Comparison of ENCODE assay signal across 19 cellular contexts in the genomic region with DNA sequence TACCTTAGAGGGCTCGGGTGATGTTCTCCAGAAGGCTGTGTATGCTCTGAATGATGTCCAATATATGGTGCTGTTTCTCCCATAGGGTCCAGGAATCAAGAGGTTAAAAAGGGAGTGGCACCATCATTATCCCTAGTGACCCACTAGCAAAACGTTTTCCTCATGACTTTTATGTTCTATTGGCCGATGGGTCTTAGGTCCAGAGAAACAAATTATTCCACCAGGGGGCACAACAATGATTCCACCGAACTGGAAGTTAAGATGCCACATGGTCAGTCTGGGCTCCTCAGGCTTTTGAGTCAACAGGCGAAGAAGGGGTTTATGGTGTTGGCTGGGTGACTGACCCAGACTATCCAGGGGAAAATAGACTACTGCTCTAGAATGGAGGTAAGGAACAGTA.
A peak's percentile ranks its signal among the peaks of the same experiment; 100 is the strongest.
DNase-seq lines count a peak whose midpoint lies in the region; FAIRE-seq and TF ChIP-seq lines count a peak whose summit lies in the region.
"Had no signal": no experiment of that assay in that cellular context is flagged by ENCODE, and none has a peak within 500 bp of the region (broad histone marks: within the 10 kb centered on the region; RNA-seq: fewer than 3 reads in every experiment).

No MANE protein-coding gene starts in this region.

- H3K23me2 ChIP-seq in H1 (ENCODE audit: low read depth, low read length), result no peaks in the 10 kb centered on the region

- intact Hi-C loops in colonic mucosa (cut with DNase I), result loop anchor here (10.0 kb wide), 2 partner anchors 266 to 586 kb away; no protein-coding TSS in a partner anchor

- H3K18ac ChIP-seq in H1 (ENCODE audit: extremely low read depth, low read length), result no peak overlapping the region

- H3F3A ChIP-seq in OCI-LY1 (ENCODE audit: insufficient read depth, low read length), result no peaks in the 10 kb centered on the region

- no peaks in the 10 kb centered on the region for H3K36me3 ChIP-seq in OCI-LY1 (ENCODE audit: insufficient read depth, low read length)
- no peaks in the 10 kb centered on the region for H3K36me3 ChIP-seq in H1 (ENCODE audit: control insufficient read depth in 2 of 4, insufficient read depth in 4 of 4, low read length in 3 of 4)
- no peaks in the 10 kb centered on the region for H3K36me3 ChIP-seq in osteoblast (ENCODE audit: insufficient read depth, low read length)
- no peaks in the 10 kb centered on the region for H3K36me3 ChIP-seq in colonic mucosa
- H3K36me3 ChIP-seq: heart left ventricle had no signal

- no peak overlapping the region for H4K8ac ChIP-seq in H1 (ENCODE audit: extremely low read depth, insufficient read depth, low read length)

- no peak overlapping the region for H2BK12ac ChIP-seq in H1 (ENCODE audit: low read depth, low read length)

- no peak for TF ChIP-seq POLR2A in H1 (IDR thresholded peaks at IDR 0.05; ENCODE audit: control extremely low read depth in 1 of 2, low read depth in 2 of 2, low read length in 2 of 2)

- H3K27ac ChIP-seq in OCI-LY1 (ENCODE audit: low read depth, low read length, poor library complexity, severe bottlenecking) (no peak overlapping the region), H1 (ENCODE audit: low read depth, low read length) (no peak overlapping the region), osteoblast (ENCODE audit: low read depth, low read length) (no peak overlapping the region), colonic mucosa (no peak overlapping the region)
- H3K27ac ChIP-seq: coronary artery, heart left ventricle had no signal

- CTCF ChIA-PET in H1 (lab: Charles Lee; ENCODE audit: partially characterized antibody), result interaction anchor here (0.6 to 3.1 kb wide), 8 partner anchors 9 to 109 kb away, joined by 3 to 23 read pairs (median 4); no protein-coding TSS in a partner anchor

- no peak overlapping the region for H3K23ac ChIP-seq in H1 (ENCODE audit: insufficient read length)

- no peaks in the 10 kb centered on the region for H3K9me2 ChIP-seq in OCI-LY1 (ENCODE audit: low read depth, low read length)

- H4K20me1 ChIP-seq in OCI-LY1 (ENCODE audit: insufficient read depth, low read length) (no peaks in the 10 kb centered on the region), H1 (replicated peaks in 1 of 2; ENCODE audit: control insufficient read depth in 1 of 2, insufficient read depth in 2 of 2, low read length in 2 of 2) (no peaks in the 10 kb centered on the region), osteoblast (ENCODE audit: insufficient read depth, low read length) (no peaks in the 10 kb centered on the region)

- no peak overlapping the region for H3K56ac ChIP-seq in H1 (replicated peaks; ENCODE audit: insufficient read length, low read depth, low read length)

- H2BK5ac ChIP-seq in H1 (ENCODE audit: low read depth, low read length), result no peak overlapping the region

- H3K14ac ChIP-seq in H1 (ENCODE audit: insufficient read length), result no peak overlapping the region

- H2BK15ac ChIP-seq in H1 (ENCODE audit: low read length), result no peak overlapping the region

- no peak for TF ChIP-seq EP300 in H1 (IDR thresholded peaks at IDR 0.05; ENCODE audit: borderline replicate concordance in 1 of 2, low read depth in 2 of 2, low read length in 2 of 2)

- H2AK5ac ChIP-seq in H1 (ENCODE audit: low read depth, low read length), result no peak overlapping the region

- TF ChIP-seq RAD21 in H1 (IDR thresholded peaks at IDR 0.05 in 1 of 2, conservative IDR thresholded peaks at IDR 0.05 in 1 of 2; ENCODE audit: low read depth in 2 of 2, low read length in 2 of 2), result peak in 1 of 2 experiments; percentile 40; a peak in 2 of 4 replicates

- H3K79me2 ChIP-seq in OCI-LY1 (ENCODE audit: insufficient read depth, low read length), result no peaks in the 10 kb centered on the region
- H3K79me2 ChIP-seq in H1 (ENCODE audit: control insufficient read depth in 1 of 2, insufficient read depth in 2 of 2, low read length in 2 of 2), result no peaks in the 10 kb centered on the region
- no peaks in the 10 kb centered on the region for H3K79me2 ChIP-seq in osteoblast (ENCODE audit: insufficient read depth, low read length)

- POLR2A ChIA-PET in H1 (lab: Charles Lee; ENCODE audit: partially characterized antibody), result interaction anchor here (0.7 kb wide), 1 partner anchor 292 kb away, joined by 3 read pairs; no protein-coding TSS in a partner anchor

- TF ChIP-seq CTCF in OCI-LY1 (IDR thresholded peaks at IDR 0.05; ENCODE audit: low read length) (peak; percentile 44; the same call in 1 of the 2 replicates), H1 (IDR thresholded peaks at IDR 0.05; ENCODE audit: control extremely low read depth in 1 of 3, insufficient read depth in 1 of 3, low read depth in 1 of 3, low read length in 3 of 3) (peak in 1 of 3 experiments; percentile 35; a peak in 1 of 4 replicates), osteoblast (IDR thresholded peaks at IDR 0.05; ENCODE audit: extremely low read depth, low read depth, low read length) (peak; percentile 31), colonic mucosa (IDR thresholded peaks at IDR 0.05) (no peak)

- H3K4ac ChIP-seq in H1 (replicated peaks; ENCODE audit: insufficient read length, low read depth, low read length), result no peak overlapping the region

- no peaks in the 10 kb centered on the region for H3K9me3 ChIP-seq in OCI-LY1 (ENCODE audit: low read length)
- H3K9me3 ChIP-seq in H1 (ENCODE audit: insufficient read depth in 2 of 2, low read depth in 1 of 2, low read length in 1 of 2), result no peaks in the 10 kb centered on the region
- no peaks in the 10 kb centered on the region for H3K9me3 ChIP-seq in osteoblast (ENCODE audit: low read depth, low read length)
- H3K9me3 ChIP-seq in colonic mucosa, result no peaks in the 10 kb centered on the region

- H2BK120ac ChIP-seq in H1 (replicated peaks; ENCODE audit: low read depth, low read length), result no peak overlapping the region

- H2BK20ac ChIP-seq in H1 (ENCODE audit: low read length), result no peak overlapping the region

- H3K27me3 ChIP-seq in OCI-LY1 (ENCODE audit: insufficient read depth, low read length) (no peaks in the 10 kb centered on the region), H1 (replicated peaks in 1 of 4; ENCODE audit: control insufficient read depth in 3 of 4, extremely low read depth in 1 of 4, insufficient read depth in 3 of 4, low read length in 3 of 4) (no peaks in the 10 kb centered on the region), osteoblast (ENCODE audit: insufficient read depth, low read length) (peaks cover 4% of the 10 kb centered on the region), colonic mucosa (no peaks in the 10 kb centered on the region)
- H3K27me3 ChIP-seq: heart left ventricle had no signal

- H4K91ac ChIP-seq in H1 (replicated peaks; ENCODE audit: insufficient read length, low read length), result no peak overlapping the region

- H3K79me1 ChIP-seq in H1 (ENCODE audit: low read depth, low read length), result no peaks in the 10 kb centered on the region; the same call in 1 of the 2 replicates

- H3K4me1 ChIP-seq in OCI-LY1 (ENCODE audit: insufficient read depth, low read length, severe bottlenecking) (no peaks in the 10 kb centered on the region), H1 (replicated peaks in 1 of 4; ENCODE audit: control insufficient read depth in 3 of 4, insufficient read depth in 4 of 4, low read length in 3 of 4) (peaks cover 0 to 2% (median under 1%) of the 10 kb centered on the region in 4 experiments; a peak in 1 of 7 replicates), osteoblast (ENCODE audit: insufficient read depth, low read length) (no peaks in the 10 kb centered on the region), colonic mucosa (no peaks in the 10 kb centered on the region)

- DNase-seq in NCI-H82 (lab: John Stamatoyannopoulos, UW), result peak; percentile 7
- no peak for DNase-seq in NCI-H82 treated with DMSO at 0.1 percent for 48 hours (lab: John Stamatoyannopoulos, UW; ENCODE audit: unreplicated experiment)
- DNase-seq in H1 (ENCODE audit: low read depth in 1 of 2, low spot score in 2 of 2), result no peak
- no peak for DNase-seq in osteoblast (ENCODE audit: insufficient read length, low spot score, missing footprints)
- DNase-seq in islet precursor cell, result no peak
- no peak for DNase-seq in colonic mucosa
- DNase-seq in NCI-H1417 (lab: John Stamatoyannopoulos, UW), result no peak
- DNase-seq: activated CD4-positive, alpha-beta T cell treated with anti-CD3 and anti-CD28 coated beads for 48 hours; activated naive CD4-positive, alpha-beta T cell treated with anti-CD3 and anti-CD28 coated beads, Interleukin-2, amount 10 ng/mL, durations not matched to agents 7 days and 5 days; heart left ventricle; NCI-H1048; NCI-H2171; Right ventricle myocardium superior had no signal

- H3K9ac ChIP-seq in OCI-LY1 (ENCODE audit: low read length) (no peak overlapping the region), H1 (replicated peaks in 1 of 4; ENCODE audit: extremely low read depth in 1 of 4, low read depth in 3 of 4, low read length in 3 of 4) (no peak overlapping the region), colonic mucosa (ENCODE audit: low read depth in 2 of 2, low read length in 2 of 2) (no peak overlapping the region)

- FAIRE-seq in H1 (lab: Jason Lieb, UNC), result no peak
- FAIRE-seq: astrocyte, H54, HTR-8/SVneo, islet of Langerhans had no signal

- WGBS in H1 (ENCODE audit: extremely low coverage in 1 of 2, insufficient coverage in 1 of 2, insufficient read length in 1 of 2, insufficient replicate concordance in 2 of 2, low coverage in 1 of 2, low lambda C conversion rate in 2 of 2, missing lambda C conversion rate in 1 of 2), 2 experiments, result 84% methylated on average over 5 of the region's 5 CpGs; no CpG with 5 or more reads in 1 of the 2 experiments

- H3K4me3 ChIP-seq in OCI-LY1 (ENCODE audit: low read depth, low read length, poor library complexity, severe bottlenecking) (no peak overlapping the region), H1 (ENCODE audit: extremely low read depth in 1 of 4, insufficient read depth in 2 of 4, low read depth in 3 of 4, low read length in 4 of 4) (no peak overlapping the region), osteoblast (ENCODE audit: insufficient read depth, low read length) (no peak overlapping the region), colonic mucosa (no peak overlapping the region)
- H3K4me3 ChIP-seq: coronary artery, heart left ventricle had no signal

- no peak overlapping the region for H3K4me2 ChIP-seq in OCI-LY1 (ENCODE audit: low read length)
- no peak overlapping the region for H3K4me2 ChIP-seq in H1 (ENCODE audit: insufficient read depth in 1 of 2, low read depth in 2 of 2, low read length in 2 of 2)
- H3K4me2 ChIP-seq in osteoblast (ENCODE audit: insufficient read depth, low read length), result no peak overlapping the region

- no peak overlapping the region for H2AFZ ChIP-seq in OCI-LY1 (ENCODE audit: low read length)
- H2AFZ ChIP-seq in H1 (ENCODE audit: low read length), result no peak overlapping the region
- no peak overlapping the region for H2AFZ ChIP-seq in osteoblast (ENCODE audit: low read length)

- H4K5ac ChIP-seq in H1 (ENCODE audit: insufficient read length, low read depth, low read length), result no peak overlapping the region

TF ChIP-seq in H1, 55 proteins besides CTCF, POLR2A, EP300 and RAD21 (continues in another document):
- TF ChIP-seq SRF (IDR thresholded peaks at IDR 0.05; ENCODE audit: low read depth, low read length) (no peak), MAX (IDR thresholded peaks at IDR 0.05) (0 out of 2 replicates have a peak, but pooled peaks have one; percentile 18), POU5F1 (IDR thresholded peaks at IDR 0.05; ENCODE audit: low read depth, low read length) (no peak)
